Comparison of ENCODE assay signal across 12 cellular contexts in the genomic region with DNA sequence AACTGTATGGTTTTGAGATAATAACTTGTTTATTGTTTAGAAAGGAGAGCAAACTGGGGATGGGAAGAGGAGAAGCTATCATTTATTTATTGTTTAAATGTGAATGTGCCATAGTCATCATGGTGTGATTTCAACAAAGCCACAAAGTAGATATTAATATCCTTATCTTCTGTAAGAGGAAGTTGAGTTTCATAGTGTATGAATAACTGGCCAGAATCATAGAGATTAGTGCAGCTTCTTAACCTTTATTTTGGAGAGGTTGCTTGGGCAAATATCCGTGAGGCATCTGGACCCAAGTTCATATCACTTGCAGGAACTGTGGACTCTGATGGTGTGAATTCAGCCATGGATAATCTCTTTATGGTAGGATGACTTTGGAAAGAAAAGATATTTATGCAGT.
"Had no signal": no experiment of that assay in that cellular context is flagged by ENCODE, and none has a peak within 500 bp of the region (broad histone marks: within the 10 kb centered on the region; RNA-seq: fewer than 3 reads in every experiment).

No MANE protein-coding gene starts in this region.

- H3K27me3 ChIP-seq: pancreas, uterus had no signal

- H3K27ac Mint-ChIP-seq: activated CD8-positive, alpha-beta T cell treated with anti-CD3 and anti-CD28 coated beads, Interleukin-2, amount 10 ng/mL, durations not matched to agents 7 days and 5 days had no signal

- ATAC-seq: activated CD8-positive, alpha-beta T cell treated with anti-CD3 and anti-CD28 coated beads, Interleukin-2, amount 10 ng/mL, durations not matched to agents 7 days and 5 days; foreskin keratinocyte; left cardiac atrium had no signal

- H3K4me3 Mint-ChIP-seq: activated CD8-positive, alpha-beta T cell treated with anti-CD3 and anti-CD28 coated beads, Interleukin-2, amount 10 ng/mL, durations not matched to agents 7 days and 5 days had no signal

- H3K9me3 ChIP-seq: pancreas, uterus had no signal

- H3K27ac ChIP-seq: foreskin keratinocyte, pancreas, uterus had no signal

- H3K36me3 ChIP-seq: pancreas, uterus had no signal

- H3K4me3 ChIP-seq: lung, pancreas, uterus had no signal

- DNase-seq: activated CD4-positive, alpha-beta T cell treated with anti-CD3 and anti-CD28 coated beads for 48 hours; activated CD8-positive, alpha-beta memory T cell treated with anti-CD3 and anti-CD28 coated beads, Interleukin-2, amount 50 U/mL, for 48 hours; activated CD8-positive, alpha-beta T cell treated with anti-CD3 and anti-CD28 coated beads, Interleukin-2, amount 10 ng/mL, durations not matched to agents 7 days and 5 days; activated naive CD4-positive, alpha-beta T cell treated with Interleukin-2 at 50 U/mL for 16 hours; effector CD4-positive, alpha-beta T cell; foreskin keratinocyte; left cardiac atrium; midbrain; pancreas; stimulated activated CD4-positive, alpha-beta T cell treated with anti-CD3 and anti-CD28 coated beads, Interleukin-4, amount 100 ng/mL, for 24 hours; uterus had no signal
